In genomic region chr2:134331081-134331480, GRCh38 we compare ENCODE assay signal across 24 cellular contexts.
"Had no signal": no experiment of that assay in that cellular context is flagged by ENCODE, and none has a peak within 500 bp of the region (broad histone marks: within the 10 kb centered on the region; RNA-seq: fewer than 3 reads in every experiment).

No MANE protein-coding gene starts in this region.

- DNase-seq: islet precursor cell; left ventricle myocardium inferior; midbrain; mucosa of descending colon; naive thymus-derived CD8-positive, alpha-beta T cell; ovary; right lobe of liver; stimulated activated CD4-positive, alpha-beta T cell treated with anti-CD3 and anti-CD28 coated beads, Interleukin-1b, Interleukin-23, amount 100 ng/mL, for 48 hours; stimulated activated CD4-positive, alpha-beta T cell treated with anti-CD3 and anti-CD28 coated beads, Interleukin-2, amount 100 ng/mL, for 48 hours; stimulated activated CD4-positive, alpha-beta T cell treated with anti-CD3 and anti-CD28 coated beads, Interleukin-4, amount 100 ng/mL, for 4 hours; stimulated activated CD8-positive, alpha-beta memory T cell treated with anti-CD3 and anti-CD28 coated beads, Interleukin-4, amount 100 ng/mL, for 48 hours; stimulated activated naive CD8-positive, alpha-beta T cell treated with anti-CD3 and anti-CD28 coated beads, Interleukin-15, Interleukin-2, amounts not matched to agents 100 U/mL and 50 U/mL, for 24 hours; stomach; testis; thyroid gland; transverse colon; upper lobe of right lung had no signal

- H3K4me3 Mint-ChIP-seq: naive thymus-derived CD8-positive, alpha-beta T cell; nephron; stimulated activated memory B cell treated with anti-CD40 and anti-IgM and Interleukin-4, amounts not matched to agents 10 μg/mL and 1 μg/mL and 100 μg/mL, for 72 hours had no signal

- H3K27ac ChIP-seq: hepatocyte, left ventricle myocardium inferior, ovary, right atrium auricular region, right lobe of liver, stomach, testis, thyroid gland, transverse colon, upper lobe of right lung had no signal

- ATAC-seq: mucosa of descending colon; naive thymus-derived CD8-positive, alpha-beta T cell; right lobe of liver; stimulated activated memory B cell treated with anti-CD40 and anti-IgM and Interleukin-4, amounts not matched to agents 10 μg/mL and 1 μg/mL and 100 μg/mL, for 72 hours; stimulated activated naive CD8-positive, alpha-beta T cell treated with anti-CD3 and anti-CD28 coated beads, Interleukin-15, Interleukin-2, amounts not matched to agents 100 U/mL and 50 U/mL, for 24 hours; upper lobe of right lung had no signal

- H3K27me3 ChIP-seq: hepatocyte, ovary, right atrium auricular region, right lobe of liver, stomach, testis, thyroid gland, transverse colon, upper lobe of right lung had no signal

- H3K4me2 ChIP-seq: hepatocyte, smooth muscle cell had no signal

- H3K4me3 ChIP-seq: hepatocyte, left ventricle myocardium inferior, lung, mucosa of descending colon, ovary, right atrium auricular region, right lobe of liver, smooth muscle cell, stomach, testis, thyroid gland, transverse colon, upper lobe of right lung had no signal

- H3K27me3 Mint-ChIP-seq: naive thymus-derived CD8-positive, alpha-beta T cell; progenitor cell of endocrine pancreas; stimulated activated memory B cell treated with anti-CD40 and anti-IgM and Interleukin-4, amounts not matched to agents 10 μg/mL and 1 μg/mL and 100 μg/mL, for 72 hours had no signal

- H3K9me3 ChIP-seq: left ventricle myocardium inferior, ovary, right atrium auricular region, right lobe of liver, stomach, testis, thyroid gland, transverse colon, upper lobe of right lung had no signal

- H3K36me3 ChIP-seq: left ventricle myocardium inferior, ovary, right atrium auricular region, right lobe of liver, stomach, thyroid gland, transverse colon, upper lobe of right lung had no signal

- H3K27ac Mint-ChIP-seq: naive thymus-derived CD8-positive, alpha-beta T cell; nephron; progenitor cell of endocrine pancreas had no signal
